36 cellular contexts compared by ENCODE assay signal in genomic region chr5:127513571-127513970, GRCh38.
"Had no signal": no experiment of that assay in that cellular context is flagged by ENCODE, and none has a peak within 500 bp of the region (broad histone marks: within the 10 kb centered on the region; RNA-seq: fewer than 3 reads in every experiment).

No MANE protein-coding gene starts in this region.

- H3K27ac Mint-ChIP-seq: activated CD4-positive, alpha-beta memory T cell treated with anti-CD3 and anti-CD28 coated beads, Interleukin-2, amount 10 ng/mL, durations not matched to agents 7 days and 5 days; activated CD4-positive, alpha-beta T cell treated with anti-CD3 and anti-CD28 coated beads for 36 hours; activated CD4-positive, alpha-beta T cell treated with anti-CD3 and anti-CD28 coated beads, Interleukin-2, amount 10 ng/mL, durations not matched to agents 7 days and 5 days; activated CD8-positive, alpha-beta memory T cell treated with anti-CD3 and anti-CD28 coated beads, Interleukin-2, amount 10 ng/mL, durations not matched to agents 7 days and 5 days; activated CD8-positive, alpha-beta T cell treated with anti-CD3 and anti-CD28 coated beads, Interleukin-2, amount 10 ng/mL, durations not matched to agents 7 days and 5 days; activated naive CD4-positive, alpha-beta T cell treated with anti-CD3 and anti-CD28 coated beads, Interleukin-2, amount 10 ng/mL, durations not matched to agents 7 days and 5 days; activated naive CD4-positive, alpha-beta T cell treated with anti-CD3 and anti-CD28 coated beads, Interleukin-2, amount 50 U/mL, for 24 hours; activated naive CD8-positive, alpha-beta T cell; activated naive CD8-positive, alpha-beta T cell treated with anti-CD3 and anti-CD28 coated beads, Interleukin-2, amount 10 ng/mL, durations not matched to agents 7 days and 5 days; activated naive CD8-positive, alpha-beta T cell treated with anti-CD3 and anti-CD28 coated beads, Interleukin-2, amount 50 U/mL, for 24 hours; activated T-cell treated with anti-CD3 and anti-CD28 coated beads, Interleukin-2, amount 50 U/mL, for 24 hours; activated T-helper 2 cell treated with anti-CD3 and anti-CD28 coated beads, Interferon-gamma antibody, Interleukin-2, Interleukin-4, amounts not matched to agents 10 μg/mL and 5 μg/mL and 100 μg/mL, durations not matched to agents 14 hours and 24 hours and 36 hours; T-helper 1 cell treated with Interleukin-12 subunit alpha and Interleukin-12 subunit beta and Interleukin-4 antibody, amounts not matched to agents 30 μg/mL and 1 μg/mL, for 36 hours; T-helper 2 cell treated with Interferon-gamma antibody and Interleukin-4, amounts not matched to agents 5 μg/mL and 100 μg/mL, for 36 hours; WTC11 had no signal

- H3K9me3 ChIP-seq: ascending aorta, colonic mucosa had no signal

- DNase-seq: activated CD4-positive, alpha-beta memory T cell treated with anti-CD3 and anti-CD28 coated beads, Interleukin-2, amount 10 ng/mL, durations not matched to agents 7 days and 5 days; activated CD4-positive, alpha-beta T cell treated with anti-CD3 and anti-CD28 coated beads for 1 hour; activated CD4-positive, alpha-beta T cell treated with anti-CD3 and anti-CD28 coated beads for 36 hours; activated CD4-positive, alpha-beta T cell treated with anti-CD3 and anti-CD28 coated beads for 48 hours; activated CD4-positive, alpha-beta T cell treated with anti-CD3 and anti-CD28 coated beads, Interleukin-2, amount 10 ng/mL, durations not matched to agents 7 days and 5 days; activated CD4-positive, alpha-beta T cell treated with anti-CD3 and anti-CD28 coated beads, Interleukin-2, amount 50 U/mL, for 48 hours; activated CD4-positive, CD25-positive, alpha-beta regulatory T cell; activated CD8-positive, alpha-beta memory T cell treated with anti-CD3 and anti-CD28 coated beads for 24 hours; activated CD8-positive, alpha-beta memory T cell treated with anti-CD3 and anti-CD28 coated beads, Interleukin-2, amount 10 ng/mL, durations not matched to agents 7 days and 5 days; activated CD8-positive, alpha-beta memory T cell treated with anti-CD3 and anti-CD28 coated beads, Interleukin-2, amount 50 U/mL, for 48 hours; activated CD8-positive, alpha-beta T cell treated with anti-CD3 and anti-CD28 coated beads, Interleukin-2, amount 10 ng/mL, durations not matched to agents 7 days and 5 days; activated effector memory CD4-positive, alpha-beta T cell treated with Interleukin-2 at 50 U/mL for 16 hours; activated gamma-delta T cell; activated naive CD4-positive, alpha-beta T cell treated with anti-CD3 and anti-CD28 coated beads, Interleukin-2, amount 10 ng/mL, durations not matched to agents 7 days and 5 days; activated naive CD4-positive, alpha-beta T cell treated with Interleukin-2 at 50 U/mL for 16 hours; activated naive CD8-positive, alpha-beta T cell treated with anti-CD3 and anti-CD28 coated beads, Interleukin-2, amount 10 ng/mL, durations not matched to agents 7 days and 5 days; activated naive CD8-positive, alpha-beta T cell treated with anti-CD3 and anti-CD28 coated beads, Interleukin-2, amount 50 U/mL, for 24 hours; activated T-cell treated with anti-CD3 and anti-CD28 coated beads, Interleukin-2, amount 50 U/mL, for 24 hours; activated T-cell treated with anti-CD3 and anti-CD28 coated beads, Interleukin-2, amount 50 U/mL, for 48 hours; amygdala; anterior cingulate cortex; colonic mucosa; T-helper 2 cell; T-helper 9 cell; WERI-Rb-1 had no signal

- ATAC-seq: activated CD4-positive, alpha-beta T cell treated with anti-CD3 and anti-CD28 coated beads for 36 hours; activated CD4-positive, CD25-positive, alpha-beta regulatory T cell treated with anti-CD3 and anti-CD28 coated beads, Interleukin-2, amount 50 U/mL, for 24 hours; activated CD8-positive, alpha-beta memory T cell treated with anti-CD3 and anti-CD28 coated beads, Interleukin-2, amount 10 ng/mL, durations not matched to agents 7 days and 5 days; activated CD8-positive, alpha-beta T cell treated with anti-CD3 and anti-CD28 coated beads, Interleukin-2, amount 10 ng/mL, durations not matched to agents 7 days and 5 days; activated naive CD8-positive, alpha-beta T cell treated with anti-CD3 and anti-CD28 coated beads, Interleukin-2, amount 50 U/mL, for 24 hours; WTC11 had no signal

- H3K9me3 Mint-ChIP-seq: activated CD4-positive, alpha-beta memory T cell treated with anti-CD3 and anti-CD28 coated beads, Interleukin-2, amount 10 ng/mL, durations not matched to agents 7 days and 5 days; activated CD4-positive, alpha-beta T cell treated with anti-CD3 and anti-CD28 coated beads, Interleukin-2, amount 10 ng/mL, durations not matched to agents 7 days and 5 days; activated naive CD4-positive, alpha-beta T cell treated with anti-CD3 and anti-CD28 coated beads, Interleukin-2, amount 10 ng/mL, durations not matched to agents 7 days and 5 days; activated naive CD4-positive, alpha-beta T cell treated with anti-CD3 and anti-CD28 coated beads, Interleukin-2, amount 50 U/mL, for 24 hours; activated naive CD8-positive, alpha-beta T cell treated with anti-CD3 and anti-CD28 coated beads, Interleukin-2, amount 10 ng/mL, durations not matched to agents 7 days and 5 days; activated naive CD8-positive, alpha-beta T cell treated with anti-CD3 and anti-CD28 coated beads, Interleukin-2, amount 50 U/mL, for 24 hours; activated T-cell treated with anti-CD3 and anti-CD28 coated beads, Interleukin-2, amount 50 U/mL, for 24 hours; activated T-helper 2 cell treated with anti-CD3 and anti-CD28 coated beads, Interferon-gamma antibody, Interleukin-2, Interleukin-4, amounts not matched to agents 10 μg/mL and 5 μg/mL and 100 μg/mL, durations not matched to agents 14 hours and 24 hours and 36 hours; central memory CD8-positive, alpha-beta T cell; T-helper 1 cell treated with Interleukin-12 subunit alpha and Interleukin-12 subunit beta and Interleukin-4 antibody, amounts not matched to agents 30 μg/mL and 1 μg/mL, for 36 hours; T-helper 2 cell treated with Interferon-gamma antibody and Interleukin-4, amounts not matched to agents 5 μg/mL and 100 μg/mL, for 36 hours; WTC11 had no signal

- H3K4me3 Mint-ChIP-seq: activated CD4-positive, alpha-beta memory T cell treated with anti-CD3 and anti-CD28 coated beads, Interleukin-2, amount 10 ng/mL, durations not matched to agents 7 days and 5 days; activated CD4-positive, alpha-beta T cell treated with anti-CD3 and anti-CD28 coated beads for 36 hours; activated CD4-positive, alpha-beta T cell treated with anti-CD3 and anti-CD28 coated beads, Interleukin-2, amount 10 ng/mL, durations not matched to agents 7 days and 5 days; activated CD8-positive, alpha-beta memory T cell treated with anti-CD3 and anti-CD28 coated beads, Interleukin-2, amount 10 ng/mL, durations not matched to agents 7 days and 5 days; activated CD8-positive, alpha-beta T cell treated with anti-CD3 and anti-CD28 coated beads, Interleukin-2, amount 10 ng/mL, durations not matched to agents 7 days and 5 days; activated naive CD4-positive, alpha-beta T cell treated with anti-CD3 and anti-CD28 coated beads, Interleukin-2, amount 10 ng/mL, durations not matched to agents 7 days and 5 days; activated naive CD4-positive, alpha-beta T cell treated with anti-CD3 and anti-CD28 coated beads, Interleukin-2, amount 50 U/mL, for 24 hours; activated naive CD8-positive, alpha-beta T cell; activated naive CD8-positive, alpha-beta T cell treated with anti-CD3 and anti-CD28 coated beads, Interleukin-2, amount 10 ng/mL, durations not matched to agents 7 days and 5 days; activated naive CD8-positive, alpha-beta T cell treated with anti-CD3 and anti-CD28 coated beads, Interleukin-2, amount 50 U/mL, for 24 hours; activated T-cell treated with anti-CD3 and anti-CD28 coated beads, Interleukin-2, amount 50 U/mL, for 24 hours; central memory CD8-positive, alpha-beta T cell; T-helper 1 cell treated with Interleukin-12 subunit alpha and Interleukin-12 subunit beta and Interleukin-4 antibody, amounts not matched to agents 30 μg/mL and 1 μg/mL, for 36 hours; T-helper 2 cell treated with Interferon-gamma antibody and Interleukin-4, amounts not matched to agents 5 μg/mL and 100 μg/mL, for 36 hours; WTC11 had no signal

- H3K27me3 ChIP-seq: ascending aorta, cardiac muscle cell had no signal

- H3K27ac ChIP-seq: ascending aorta, cardiac muscle cell, colonic mucosa, WERI-Rb-1 had no signal

- H3K36me3 Mint-ChIP-seq: activated CD8-positive, alpha-beta memory T cell treated with anti-CD3 and anti-CD28 coated beads, Interleukin-2, amount 10 ng/mL, durations not matched to agents 7 days and 5 days; activated naive CD4-positive, alpha-beta T cell treated with anti-CD3 and anti-CD28 coated beads, Interleukin-2, amount 10 ng/mL, durations not matched to agents 7 days and 5 days; activated naive CD4-positive, alpha-beta T cell treated with anti-CD3 and anti-CD28 coated beads, Interleukin-2, amount 50 U/mL, for 24 hours; activated naive CD8-positive, alpha-beta T cell; activated naive CD8-positive, alpha-beta T cell treated with anti-CD3 and anti-CD28 coated beads, Interleukin-2, amount 10 ng/mL, durations not matched to agents 7 days and 5 days; brain; WTC11 had no signal

- H3K36me3 ChIP-seq: ascending aorta, cardiac muscle cell, colonic mucosa, WERI-Rb-1 had no signal

- H3K4me1 ChIP-seq: ascending aorta, colonic mucosa had no signal

- H3K4me3 ChIP-seq: ascending aorta, cardiac muscle cell, colonic mucosa had no signal

- H3K4me1 Mint-ChIP-seq: central memory CD8-positive, alpha-beta T cell had no signal
